8 cellular contexts compared by ENCODE assay signal in the genomic region with DNA sequence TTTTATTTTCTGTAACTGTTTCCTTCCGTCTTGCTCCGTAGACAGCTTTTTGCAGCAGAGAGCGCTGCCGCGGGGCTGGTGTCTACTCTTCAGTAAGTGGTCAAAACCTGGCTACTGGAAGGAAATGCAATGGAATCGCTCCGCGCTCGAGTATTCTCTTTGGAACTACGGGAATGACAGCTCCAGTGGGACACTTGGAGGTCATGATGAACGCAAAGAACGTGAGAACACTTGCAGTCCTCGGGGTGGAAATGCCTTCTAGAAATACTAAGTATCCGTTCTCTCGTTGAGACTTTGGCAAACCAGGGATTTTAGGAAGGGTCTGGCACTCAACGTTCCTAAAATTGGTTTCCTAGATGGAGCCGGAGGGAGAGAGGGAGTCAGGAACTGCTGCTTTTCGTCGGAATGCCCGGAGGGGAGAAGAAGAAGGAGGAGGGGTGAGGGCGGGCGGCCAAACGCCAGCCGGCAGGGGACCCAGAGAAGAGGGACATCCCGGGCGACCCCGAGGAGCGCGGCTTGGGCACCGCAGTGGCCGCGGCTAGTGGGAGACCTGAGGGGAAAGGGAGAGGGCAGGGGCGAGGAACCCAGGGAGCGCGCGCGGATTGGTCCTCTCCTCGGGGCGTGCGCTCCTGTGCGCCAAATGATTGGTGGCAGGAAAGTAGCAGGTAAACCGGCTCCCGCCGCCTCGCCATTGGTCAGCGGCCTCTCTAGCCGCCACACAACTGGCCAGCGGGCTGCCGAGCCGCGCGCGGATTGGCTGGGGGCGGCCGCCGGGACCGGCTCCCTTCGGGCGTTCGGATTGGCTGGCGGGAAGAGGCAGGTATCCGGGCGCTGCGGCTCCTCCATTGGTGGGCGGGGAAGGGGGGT. TPM values are rescaled to one million over a fixed set of nuclear protein-coding genes. Genes with fewer than 3 reads are reported as not detected.
A peak's percentile ranks its signal among the peaks of the same experiment; 100 is the strongest.
DNase-seq lines count a peak whose midpoint lies in the region; ATAC-seq and FAIRE-seq lines count a peak whose summit lies in the region.

No MANE protein-coding gene starts in this region.

- ATAC-seq in GM21723 (IDR thresholded peaks at IDR 0.05; ENCODE audit: unreplicated experiment) = peak; percentile 91
- ATAC-seq in naive thymus-derived CD8-positive, alpha-beta T cell = peak; percentile 85 to 86
- peak; percentile 90 to 92 for ATAC-seq in stimulated activated naive B cell treated with anti-CD40 and anti-IgM and Interleukin-4, amounts not matched to agents 10 μg/mL and 1 μg/mL and 100 μg/mL, for 72 hours (replicated peaks)

- peaks cover 45% of the 10 kb centered on the region for H3K4me1 Mint-ChIP-seq in activated T-helper 2 cell treated with anti-CD3 and anti-CD28 coated beads, Interferon-gamma antibody, Interleukin-2, Interleukin-4, amounts not matched to agents 10 μg/mL and 5 μg/mL and 100 μg/mL, durations not matched to agents 14 hours and 24 hours and 36 hours (ENCODE audit: low read depth)
- H3K4me1 Mint-ChIP-seq in naive thymus-derived CD8-positive, alpha-beta T cell = peaks cover 31 to 49% (median 44%) of the 10 kb centered on the region in 4 donors
- H3K4me1 Mint-ChIP-seq in stimulated activated naive B cell treated with anti-CD40 and anti-IgM and Interleukin-4, amounts not matched to agents 10 μg/mL and 1 μg/mL and 100 μg/mL, for 72 hours = peaks cover 16 to 37% of the 10 kb centered on the region in 2 donors

- POLR2A ChIA-PET in naive thymus-derived CD8-positive, alpha-beta T cell (lab: Charles Lee) = interaction anchor here (0.8 to 1.1 kb wide), 3 partner anchors 10 to 186 kb away, joined by 3 to 4 read pairs (median 3); a partner anchor contains a TSS

- H3K4me3 Mint-ChIP-seq in activated T-helper 2 cell treated with anti-CD3 and anti-CD28 coated beads, Interferon-gamma antibody, Interleukin-2, Interleukin-4, amounts not matched to agents 10 μg/mL and 5 μg/mL and 100 μg/mL, durations not matched to agents 14 hours and 24 hours and 36 hours (ENCODE audit: low read depth) = peak overlapping the region; percentile 98
- peak overlapping the region; percentile 95 to 99 (median 98) for H3K4me3 Mint-ChIP-seq in naive thymus-derived CD8-positive, alpha-beta T cell
- peak overlapping the region; percentile 93 to 95 for H3K4me3 Mint-ChIP-seq in stimulated activated naive B cell treated with anti-CD40 and anti-IgM and Interleukin-4, amounts not matched to agents 10 μg/mL and 1 μg/mL and 100 μg/mL, for 72 hours

- peaks cover 16% of the 10 kb centered on the region for H3K36me3 Mint-ChIP-seq in activated T-helper 2 cell treated with anti-CD3 and anti-CD28 coated beads, Interferon-gamma antibody, Interleukin-2, Interleukin-4, amounts not matched to agents 10 μg/mL and 5 μg/mL and 100 μg/mL, durations not matched to agents 14 hours and 24 hours and 36 hours (ENCODE audit: low read depth)
- H3K36me3 Mint-ChIP-seq in naive thymus-derived CD8-positive, alpha-beta T cell = no peaks in the 10 kb centered on the region
- peaks cover 9 to 13% of the 10 kb centered on the region in 2 donors for H3K36me3 Mint-ChIP-seq in stimulated activated naive B cell treated with anti-CD40 and anti-IgM and Interleukin-4, amounts not matched to agents 10 μg/mL and 1 μg/mL and 100 μg/mL, for 72 hours

- H3K27ac Mint-ChIP-seq in activated T-helper 2 cell treated with anti-CD3 and anti-CD28 coated beads, Interferon-gamma antibody, Interleukin-2, Interleukin-4, amounts not matched to agents 10 μg/mL and 5 μg/mL and 100 μg/mL, durations not matched to agents 14 hours and 24 hours and 36 hours = peak overlapping the region; percentile 79
- peak overlapping the region; percentile 91 to 96 (median 94) for H3K27ac Mint-ChIP-seq in naive thymus-derived CD8-positive, alpha-beta T cell
- H3K27ac Mint-ChIP-seq in stimulated activated naive B cell treated with anti-CD40 and anti-IgM and Interleukin-4, amounts not matched to agents 10 μg/mL and 1 μg/mL and 100 μg/mL, for 72 hours = peak overlapping the region; percentile 91

- intact Hi-C loops in activated T-helper 2 cell treated with anti-CD3 and anti-CD28 coated beads, Interferon-gamma antibody, Interleukin-2, Interleukin-4, amounts not matched to agents 10 μg/mL and 5 μg/mL and 100 μg/mL, durations not matched to agents 14 hours and 24 hours and 36 hours (cut with micrococcal nuclease) = loop anchor here (1.0 to 5.0 kb wide), 5 partner anchors 9 to 390 kb away; a partner anchor contains a TSS

- in situ Hi-C loops in KBM-7 (cut with MboI; ENCODE audit: low pct_unique_long_range_greater_than_20kb, low sequenced_read_pairs) = no loop called here

- peak; percentile 4 for FAIRE-seq in RCC 7860 (lab: Jason Lieb, UNC)

- peak; percentile 97 for DNase-seq in DMS153 treated with DMSO at 0.1 percent for 48 hours (lab: John Stamatoyannopoulos, UW; ENCODE audit: unreplicated experiment)
- peak; percentile 98 for DNase-seq in KBM-7
- peak; percentile 91 for DNase-seq in RCC 7860 (ENCODE audit: low spot score)
- peak; percentile 97 for DNase-seq in activated T-helper 2 cell treated with anti-CD3 and anti-CD28 coated beads, Interferon-gamma antibody, Interleukin-2, Interleukin-4, amounts not matched to agents 10 μg/mL and 5 μg/mL and 100 μg/mL, durations not matched to agents 14 hours and 24 hours and 36 hours (ENCODE audit: low spot score)
- peak; percentile 94 for DNase-seq in fibroblast of peridontal ligament (ENCODE audit: extremely low read depth)
- DNase-seq in naive thymus-derived CD8-positive, alpha-beta T cell = peak; percentile 95 to 97 (median 97)
- DNase-seq in stimulated activated naive B cell treated with anti-CD40 and anti-IgM and Interleukin-4, amounts not matched to agents 10 μg/mL and 1 μg/mL and 100 μg/mL, for 72 hours = peak; percentile 97

- H3K9me3 Mint-ChIP-seq in activated T-helper 2 cell treated with anti-CD3 and anti-CD28 coated beads, Interferon-gamma antibody, Interleukin-2, Interleukin-4, amounts not matched to agents 10 μg/mL and 5 μg/mL and 100 μg/mL, durations not matched to agents 14 hours and 24 hours and 36 hours = no peaks in the 10 kb centered on the region
- H3K9me3 Mint-ChIP-seq in naive thymus-derived CD8-positive, alpha-beta T cell = no peaks in the 10 kb centered on the region
- no peaks in the 10 kb centered on the region for H3K9me3 Mint-ChIP-seq in stimulated activated naive B cell treated with anti-CD40 and anti-IgM and Interleukin-4, amounts not matched to agents 10 μg/mL and 1 μg/mL and 100 μg/mL, for 72 hours

- H3K27me3 Mint-ChIP-seq in activated T-helper 2 cell treated with anti-CD3 and anti-CD28 coated beads, Interferon-gamma antibody, Interleukin-2, Interleukin-4, amounts not matched to agents 10 μg/mL and 5 μg/mL and 100 μg/mL, durations not matched to agents 14 hours and 24 hours and 36 hours (ENCODE audit: low read depth) = peaks cover 58% of the 10 kb centered on the region
- H3K27me3 Mint-ChIP-seq in naive thymus-derived CD8-positive, alpha-beta T cell = peaks cover 0 to 5% (median 0%) of the 10 kb centered on the region in 5 donors
- H3K27me3 Mint-ChIP-seq in stimulated activated naive B cell treated with anti-CD40 and anti-IgM and Interleukin-4, amounts not matched to agents 10 μg/mL and 1 μg/mL and 100 μg/mL, for 72 hours = peaks cover 14 to 32% of the 10 kb centered on the region in 2 donors

RNA-seq across cellular contexts. Expression of a gene that starts 0.5 kb away (rescaled TPM):
- 17.9 and 21.1 TPM in 2 replicates for total RNA-seq in activated T-helper 2 cell treated with anti-CD3 and anti-CD28 coated beads, Interferon-gamma antibody, Interleukin-2, Interleukin-4, amounts not matched to agents 10 μg/mL and 5 μg/mL and 100 μg/mL, durations not matched to agents 14 hours and 24 hours and 36 hours
- 10 to 100 TPM; 93.6 to 93.8 TPM for total RNA-seq in naive thymus-derived CD8-positive, alpha-beta T cell
- 10 to 100 TPM in 2 of 3 donors, 1 to 10 TPM in 1; 9.6 to 14.0 (median 12.3) TPM for polyA plus RNA-seq in naive thymus-derived CD8-positive, alpha-beta T cell

Comparison
In these comparisons a context has a peak if more than half of its experiments do, and no peak if none do; other contexts are left out.
1. Peak in every context shown above with its lines: DNase-seq and ATAC-seq.